ENCODE assay signal across 1 cellular context in the genomic region with DNA sequence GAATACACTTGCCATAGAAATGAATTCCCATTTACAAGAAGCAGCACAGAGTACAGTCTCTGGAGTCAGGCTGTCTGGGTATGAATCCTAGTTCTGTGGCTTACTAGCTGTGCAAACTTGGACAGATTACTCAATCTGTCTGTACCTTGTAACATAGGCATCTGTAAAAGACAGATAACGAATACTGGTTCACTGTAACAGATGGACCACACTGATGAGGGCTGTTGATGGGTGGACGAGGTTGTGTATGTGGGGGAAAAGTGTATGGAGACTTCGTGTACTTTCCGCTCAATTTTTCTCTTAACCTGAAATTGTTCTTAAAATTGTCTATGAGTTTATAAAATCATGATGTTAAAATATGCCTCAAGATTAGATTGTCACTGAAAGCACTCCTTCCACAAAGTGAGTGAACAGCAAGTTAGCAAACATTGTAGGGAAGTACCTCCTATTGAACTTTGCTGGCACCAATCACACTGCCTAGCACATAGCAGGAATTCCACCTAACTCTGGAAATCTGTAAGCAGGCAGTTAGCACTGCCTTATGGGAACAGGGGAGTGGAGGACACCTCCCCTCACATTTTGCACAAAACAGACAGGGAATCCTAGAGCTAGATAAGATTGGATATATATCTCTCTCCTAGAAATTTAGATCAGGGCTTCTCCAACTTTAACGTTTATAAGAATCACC.
A peak's percentile ranks its signal among the peaks of the same experiment; 100 is the strongest.
TF ChIP-seq lines count a peak whose summit lies in the region.

No MANE protein-coding gene starts in this region.

TF ChIP-seq in HepG2, 621 proteins besides CTCF, POLR2A, EP300 and RAD21 (continued from another document and continues in another):
- TF ChIP-seq, protein P1, sequence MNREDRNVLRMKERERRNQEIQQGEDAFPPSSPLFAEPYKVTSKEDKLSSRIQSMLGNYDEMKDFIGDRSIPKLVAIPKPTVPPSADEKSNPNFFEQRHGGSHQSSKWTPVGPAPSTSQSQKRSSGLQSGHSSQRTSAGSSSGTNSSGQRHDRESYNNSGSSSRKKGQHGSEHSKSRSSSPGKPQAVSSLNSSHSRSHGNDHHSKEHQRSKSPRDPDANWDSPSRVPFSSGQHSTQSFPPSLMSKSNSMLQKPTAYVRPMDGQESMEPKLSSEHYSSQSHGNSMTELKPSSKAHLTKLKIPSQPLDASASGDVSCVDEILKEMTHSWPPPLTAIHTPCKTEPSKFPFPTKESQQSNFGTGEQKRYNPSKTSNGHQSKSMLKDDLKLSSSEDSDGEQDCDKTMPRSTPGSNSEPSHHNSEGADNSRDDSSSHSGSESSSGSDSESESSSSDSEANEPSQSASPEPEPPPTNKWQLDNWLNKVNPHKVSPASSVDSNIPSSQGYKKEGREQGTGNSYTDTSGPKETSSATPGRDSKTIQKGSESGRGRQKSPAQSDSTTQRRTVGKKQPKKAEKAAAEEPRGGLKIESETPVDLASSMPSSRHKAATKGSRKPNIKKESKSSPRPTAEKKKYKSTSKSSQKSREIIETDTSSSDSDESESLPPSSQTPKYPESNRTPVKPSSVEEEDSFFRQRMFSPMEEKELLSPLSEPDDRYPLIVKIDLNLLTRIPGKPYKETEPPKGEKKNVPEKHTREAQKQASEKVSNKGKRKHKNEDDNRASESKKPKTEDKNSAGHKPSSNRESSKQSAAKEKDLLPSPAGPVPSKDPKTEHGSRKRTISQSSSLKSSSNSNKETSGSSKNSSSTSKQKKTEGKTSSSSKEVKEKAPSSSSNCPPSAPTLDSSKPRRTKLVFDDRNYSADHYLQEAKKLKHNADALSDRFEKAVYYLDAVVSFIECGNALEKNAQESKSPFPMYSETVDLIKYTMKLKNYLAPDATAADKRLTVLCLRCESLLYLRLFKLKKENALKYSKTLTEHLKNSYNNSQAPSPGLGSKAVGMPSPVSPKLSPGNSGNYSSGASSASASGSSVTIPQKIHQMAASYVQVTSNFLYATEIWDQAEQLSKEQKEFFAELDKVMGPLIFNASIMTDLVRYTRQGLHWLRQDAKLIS (CRISPR knock-in tag; IDR thresholded peaks at IDR 0.05), result no peak
- no peak for TF ChIP-seq MAFK (conservative IDR thresholded peaks at IDR 0.05 in 1 of 2, IDR thresholded peaks at IDR 0.05 in 1 of 2; ENCODE audit: low read length in 2 of 2)
- no peak for TF ChIP-seq ZFP62 (CRISPR knock-in tag; IDR thresholded peaks at IDR 0.05)
- TF ChIP-seq SSRP1 (CRISPR knock-in tag; IDR thresholded peaks at IDR 0.05), result no peak
- no peak for TF ChIP-seq ZNF557 (CRISPR knock-in tag; IDR thresholded peaks at IDR 0.05)
- no peak for TF ChIP-seq ZNF589 (CRISPR knock-in tag; conservative IDR thresholded peaks at IDR 0.05)
- TF ChIP-seq HNF4A (CRISPR knock-in tag; IDR thresholded peaks at IDR 0.05), result peak; percentile 54
- no peak for TF ChIP-seq ZNF124 (CRISPR knock-in tag; IDR thresholded peaks at IDR 0.05)
- TF ChIP-seq ZNF713 (CRISPR knock-in tag; IDR thresholded peaks at IDR 0.05), result no peak
- TF ChIP-seq TEAD3 (CRISPR knock-in tag; optimal IDR thresholded peaks at IDR 0.05; ENCODE audit: borderline replicate concordance), result peak; percentile 95
- TF ChIP-seq, protein P2, sequence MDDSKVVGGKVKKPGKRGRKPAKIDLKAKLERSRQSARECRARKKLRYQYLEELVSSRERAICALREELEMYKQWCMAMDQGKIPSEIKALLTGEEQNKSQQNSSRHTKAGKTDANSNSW (CRISPR knock-in tag; IDR thresholded peaks at IDR 0.05; ENCODE audit: borderline replicate concordance), result no peak
- no peak for TF ChIP-seq ZNF703 (CRISPR knock-in tag; IDR thresholded peaks at IDR 0.05; ENCODE audit: borderline replicate concordance)
- TF ChIP-seq NCOA2 (CRISPR knock-in tag; IDR thresholded peaks at IDR 0.05), result no peak
- TF ChIP-seq ZNF670 (CRISPR knock-in tag; IDR thresholded peaks at IDR 0.05; ENCODE audit: borderline replicate concordance), result no peak
- peak; percentile 28; the same call in 1 of the 2 replicates for TF ChIP-seq ZNF335 (CRISPR knock-in tag; IDR thresholded peaks at IDR 0.05)
- peak; percentile 79 for TF ChIP-seq CEBPG (CRISPR knock-in tag; IDR thresholded peaks at IDR 0.05)
- 0 out of 2 replicates have a peak, but pooled peaks have one; percentile 27 for TF ChIP-seq ZNF121 (CRISPR knock-in tag; IDR thresholded peaks at IDR 0.05)
- no peak; the same call in 1 of the 2 replicates for TF ChIP-seq MIXL1 (CRISPR knock-in tag; IDR thresholded peaks at IDR 0.05)
- TF ChIP-seq ZNF292 (CRISPR knock-in tag; IDR thresholded peaks at IDR 0.05; ENCODE audit: borderline replicate concordance, low read depth), result peak; percentile 29; the same call in 1 of the 2 replicates
- TF ChIP-seq PAF1 (CRISPR knock-in tag; IDR thresholded peaks at IDR 0.05), result no peak
- TF ChIP-seq ZNF101 (CRISPR knock-in tag; IDR thresholded peaks at IDR 0.05; ENCODE audit: borderline replicate concordance, low read depth), result no peak
- 0 out of 2 replicates have a peak, but pooled peaks have one; percentile 18 for TF ChIP-seq GATAD1 (CRISPR knock-in tag; IDR thresholded peaks at IDR 0.05)
- TF ChIP-seq JUNB (CRISPR knock-in tag; IDR thresholded peaks at IDR 0.05; ENCODE audit: borderline replicate concordance), result no peak
- TF ChIP-seq MED8 (CRISPR knock-in tag; IDR thresholded peaks at IDR 0.05; ENCODE audit: insufficient replicate concordance), result no peak
- TF ChIP-seq CAMTA2 (CRISPR knock-in tag; IDR thresholded peaks at IDR 0.05; ENCODE audit: borderline replicate concordance), result no peak
- no peak for TF ChIP-seq CREB1 (IDR thresholded peaks at IDR 0.05)
- TF ChIP-seq CREB1 (CRISPR knock-in tag; IDR thresholded peaks at IDR 0.05), result no peak
- peak; percentile 49 for TF ChIP-seq SAP130 (CRISPR knock-in tag; IDR thresholded peaks at IDR 0.05; ENCODE audit: low read depth)
- TF ChIP-seq PAXIP1 (CRISPR knock-in tag; conservative IDR thresholded peaks at IDR 0.05), result peak; percentile 32; the same call in 1 of the 2 replicates
- no peak for TF ChIP-seq CEBPZ (IDR thresholded peaks at IDR 0.05; ENCODE audit: low read length)
- TF ChIP-seq POGZ (CRISPR knock-in tag; IDR thresholded peaks at IDR 0.05), result peak; percentile 41; the same call in 1 of the 2 replicates
- TF ChIP-seq, protein P3, sequence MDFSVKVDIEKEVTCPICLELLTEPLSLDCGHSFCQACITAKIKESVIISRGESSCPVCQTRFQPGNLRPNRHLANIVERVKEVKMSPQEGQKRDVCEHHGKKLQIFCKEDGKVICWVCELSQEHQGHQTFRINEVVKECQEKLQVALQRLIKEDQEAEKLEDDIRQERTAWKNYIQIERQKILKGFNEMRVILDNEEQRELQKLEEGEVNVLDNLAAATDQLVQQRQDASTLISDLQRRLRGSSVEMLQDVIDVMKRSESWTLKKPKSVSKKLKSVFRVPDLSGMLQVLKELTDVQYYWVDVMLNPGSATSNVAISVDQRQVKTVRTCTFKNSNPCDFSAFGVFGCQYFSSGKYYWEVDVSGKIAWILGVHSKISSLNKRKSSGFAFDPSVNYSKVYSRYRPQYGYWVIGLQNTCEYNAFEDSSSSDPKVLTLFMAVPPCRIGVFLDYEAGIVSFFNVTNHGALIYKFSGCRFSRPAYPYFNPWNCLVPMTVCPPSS (IDR thresholded peaks at IDR 0.05), result no peak
- TF ChIP-seq ARID5B (CRISPR knock-in tag; IDR thresholded peaks at IDR 0.05), result 0 out of 2 replicates have a peak, but pooled peaks have one; percentile 22
- TF ChIP-seq NFYC (CRISPR knock-in tag; IDR thresholded peaks at IDR 0.05), result peak; percentile 66
- TF ChIP-seq NCOR1 (IDR thresholded peaks at IDR 0.05; ENCODE audit: borderline replicate concordance, low read length), result 0 out of 2 replicates have a peak, but pooled peaks have one; percentile 33
- TF ChIP-seq, protein P4, sequence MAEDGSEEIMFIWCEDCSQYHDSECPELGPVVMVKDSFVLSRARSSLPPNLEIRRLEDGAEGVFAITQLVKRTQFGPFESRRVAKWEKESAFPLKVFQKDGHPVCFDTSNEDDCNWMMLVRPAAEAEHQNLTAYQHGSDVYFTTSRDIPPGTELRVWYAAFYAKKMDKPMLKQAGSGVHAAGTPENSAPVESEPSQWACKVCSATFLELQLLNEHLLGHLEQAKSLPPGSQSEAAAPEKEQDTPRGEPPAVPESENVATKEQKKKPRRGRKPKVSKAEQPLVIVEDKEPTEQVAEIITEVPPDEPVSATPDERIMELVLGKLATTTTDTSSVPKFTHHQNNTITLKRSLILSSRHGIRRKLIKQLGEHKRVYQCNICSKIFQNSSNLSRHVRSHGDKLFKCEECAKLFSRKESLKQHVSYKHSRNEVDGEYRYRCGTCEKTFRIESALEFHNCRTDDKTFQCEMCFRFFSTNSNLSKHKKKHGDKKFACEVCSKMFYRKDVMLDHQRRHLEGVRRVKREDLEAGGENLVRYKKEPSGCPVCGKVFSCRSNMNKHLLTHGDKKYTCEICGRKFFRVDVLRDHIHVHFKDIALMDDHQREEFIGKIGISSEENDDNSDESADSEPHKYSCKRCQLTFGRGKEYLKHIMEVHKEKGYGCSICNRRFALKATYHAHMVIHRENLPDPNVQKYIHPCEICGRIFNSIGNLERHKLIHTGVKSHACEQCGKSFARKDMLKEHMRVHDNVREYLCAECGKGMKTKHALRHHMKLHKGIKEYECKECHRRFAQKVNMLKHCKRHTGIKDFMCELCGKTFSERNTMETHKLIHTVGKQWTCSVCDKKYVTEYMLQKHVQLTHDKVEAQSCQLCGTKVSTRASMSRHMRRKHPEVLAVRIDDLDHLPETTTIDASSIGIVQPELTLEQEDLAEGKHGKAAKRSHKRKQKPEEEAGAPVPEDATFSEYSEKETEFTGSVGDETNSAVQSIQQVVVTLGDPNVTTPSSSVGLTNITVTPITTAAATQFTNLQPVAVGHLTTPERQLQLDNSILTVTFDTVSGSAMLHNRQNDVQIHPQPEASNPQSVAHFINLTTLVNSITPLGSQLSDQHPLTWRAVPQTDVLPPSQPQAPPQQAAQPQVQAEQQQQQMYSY (CRISPR knock-in tag; IDR thresholded peaks at IDR 0.05), result no peak
- no peak for TF ChIP-seq MBNL3 (CRISPR knock-in tag; conservative IDR thresholded peaks at IDR 0.05)
- no peak for TF ChIP-seq ZNF451 (CRISPR knock-in tag; IDR thresholded peaks at IDR 0.05)
- TF ChIP-seq PHF21A (CRISPR knock-in tag; IDR thresholded peaks at IDR 0.05), result peak; percentile 35; the same call in 1 of the 2 replicates
- TF ChIP-seq ZFP36L1 (CRISPR knock-in tag; IDR thresholded peaks at IDR 0.05), result no peak
